ENCODE assay signal across 26 cellular contexts in the genomic region with DNA sequence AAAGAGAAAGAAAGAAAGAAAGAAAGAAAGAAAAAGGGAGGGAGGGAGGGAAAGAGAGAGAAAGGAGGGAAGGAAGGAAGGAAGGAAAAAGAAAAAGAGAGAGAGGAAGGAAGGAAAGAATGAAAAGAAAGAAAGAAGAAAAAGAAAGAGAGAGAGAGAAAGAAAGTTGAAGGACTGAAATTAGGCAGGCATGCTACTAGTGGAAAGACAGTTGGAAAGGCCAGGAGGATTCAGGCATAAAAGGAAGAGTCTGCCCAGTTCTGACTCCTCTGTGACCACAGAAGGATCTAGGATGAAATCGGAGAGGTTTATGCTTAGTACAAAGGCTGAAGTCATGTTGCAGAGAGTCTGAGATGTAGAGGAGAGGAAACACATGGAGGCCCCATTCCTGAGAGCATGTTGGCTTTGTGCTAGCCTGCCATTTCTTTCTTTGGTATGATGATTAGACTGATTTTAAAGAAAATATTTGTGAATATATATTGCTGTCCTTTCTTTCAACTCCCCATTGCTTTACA.
DNase-seq lines count a peak whose midpoint lies in the region; ATAC-seq, FAIRE-seq and TF ChIP-seq lines count a peak whose summit lies in the region.
"Had no signal": no experiment of that assay in that cellular context is flagged by ENCODE, and none has a peak within 500 bp of the region (broad histone marks: within the 10 kb centered on the region; RNA-seq: fewer than 3 reads in every experiment).

No MANE protein-coding gene starts in this region.

- DNase-seq in H54 (ENCODE audit: insufficient read length, low spot score), result no peak
- peak; percentile 36 to 71 for DNase-seq in SJCRH30
- no peak for DNase-seq in neuronal stem cell (ENCODE audit: low spot score)
- no peak for DNase-seq in activated naive CD4-positive, alpha-beta T cell (lab: John Stamatoyannopoulos, UW)
- no peak for DNase-seq in SKM-1 (lab: John Stamatoyannopoulos, UW; ENCODE audit: unreplicated experiment)
- DNase-seq: C1 segment of cervical spinal cord; CD4-positive, alpha-beta memory T cell; COR-L47; DMS53; GDM1; HCEC 1CT; Karpas-422; NCI-H1092 treated with DMSO at 0.1 percent for 48 hours; NCI-H1436; NCI-H187; NCI-H2081 treated with DMSO at 0.1 percent for 48 hours; NCI-H446 treated with DMSO at 0.1 percent for 48 hours; NCI-H526; NCI-H82; PC-9 had no signal

- no peak overlapping the region for H3K23ac ChIP-seq in neuronal stem cell (ENCODE audit: low read depth, low read length, poor library complexity)

- H3K36me3 ChIP-seq in SJCRH30 (no peaks in the 10 kb centered on the region), iPS-20b (ENCODE audit: insufficient read depth, low read depth, low read length) (no peaks in the 10 kb centered on the region), neuronal stem cell (replicated peaks in 1 of 2; ENCODE audit: control insufficient read depth in 2 of 2, insufficient read depth in 2 of 2, low read length in 2 of 2) (no peaks in the 10 kb centered on the region)
- H3K36me3 ChIP-seq: SJSA1 had no signal

- no peak overlapping the region for H3K4ac ChIP-seq in neuronal stem cell (ENCODE audit: low read length)

- no peak overlapping the region for H3K4me2 ChIP-seq in neuronal stem cell (ENCODE audit: insufficient read depth, low read length, poor library complexity, severe bottlenecking)
- H3K4me2 ChIP-seq: PC-9 had no signal

- H2AFZ ChIP-seq in neuronal stem cell (ENCODE audit: low read length), result peak overlapping the region; percentile 77
- H2AFZ ChIP-seq: PC-9 had no signal

- H2AK5ac ChIP-seq in neuronal stem cell (ENCODE audit: low read depth, low read length), result no peak overlapping the region

- ATAC-seq in HG03196 (IDR thresholded peaks at IDR 0.05; ENCODE audit: unreplicated experiment), result no peak
- ATAC-seq: GM12878, HepG2, Right ventricle myocardium inferior had no signal

- H3K4me3 ChIP-seq in SJCRH30 (no peak overlapping the region), iPS-20b (ENCODE audit: low read length) (no peak overlapping the region), neuronal stem cell (ENCODE audit: low read length in 2 of 2) (no peak overlapping the region)
- H3K4me3 ChIP-seq: GM12878, PC-9, SJSA1 had no signal

- no peak for TF ChIP-seq POLR2A in H54 (IDR thresholded peaks at IDR 0.05; ENCODE audit: low read depth, low read length)

- H3K79me1 ChIP-seq in neuronal stem cell (ENCODE audit: low read depth, low read length), result no peaks in the 10 kb centered on the region

- no peak overlapping the region for H2BK120ac ChIP-seq in neuronal stem cell (ENCODE audit: low read depth, low read length)

- H3K18ac ChIP-seq in neuronal stem cell (ENCODE audit: low read length), result no peak overlapping the region

- no peaks in the 10 kb centered on the region for H3K9me3 ChIP-seq in SJCRH30 (replicated peaks)
- H3K9me3 ChIP-seq in iPS-20b (ENCODE audit: insufficient read depth, low read depth, low read length), result no peaks in the 10 kb centered on the region
- H3K9me3 ChIP-seq in neuronal stem cell (replicated peaks in 1 of 2; ENCODE audit: control insufficient read depth in 2 of 2, insufficient read depth in 1 of 2, low read depth in 1 of 2, low read length in 2 of 2), result no peaks in the 10 kb centered on the region
- H3K9me3 ChIP-seq: SJSA1 had no signal

- H3K9ac ChIP-seq in iPS-20b (ENCODE audit: low read depth, low read length), result peak overlapping the region; percentile 23; the same call in 1 of the 2 replicates
- H3K9ac ChIP-seq in neuronal stem cell (ENCODE audit: low read depth, low read length, poor library complexity), result no peak overlapping the region

- no peak overlapping the region for H2BK15ac ChIP-seq in neuronal stem cell (ENCODE audit: low read length)

- no CpG with 5 or more reads among the region's 1 CpG for WGBS in neuronal stem cell (ENCODE audit: extremely low coverage in 2 of 2, insufficient read length in 2 of 2, insufficient replicate concordance in 1 of 2), 2 donors

- H4K8ac ChIP-seq in neuronal stem cell (ENCODE audit: low read depth, low read length), result no peak overlapping the region

- FAIRE-seq in H54 (lab: Jason Lieb, UNC), result peak; percentile 41
- FAIRE-seq: GM12878, HepG2 had no signal

- H3K27me3 ChIP-seq in SJCRH30 (no peaks in the 10 kb centered on the region), iPS-20b (ENCODE audit: insufficient read depth, low read length) (no peaks in the 10 kb centered on the region), neuronal stem cell (ENCODE audit: control insufficient read depth in 3 of 3, insufficient read depth in 3 of 3, low read depth in 1 of 3, low read length in 3 of 3) (no peaks in the 10 kb centered on the region)
- H3K27me3 ChIP-seq: SJSA1 had no signal

- H3K27ac ChIP-seq in SJCRH30 (no peak overlapping the region), iPS-20b (ENCODE audit: low read length) (no peak overlapping the region), neuronal stem cell (replicated peaks; ENCODE audit: low read length) (no peak overlapping the region)
- H3K27ac ChIP-seq: PC-9, SJSA1 had no signal

- H2BK5ac ChIP-seq in neuronal stem cell (ENCODE audit: low read length), result no peak overlapping the region

- 0 out of 2 replicates have a peak, but pooled peaks cover 2% of the 10 kb centered on the region for H3K4me1 ChIP-seq in SJCRH30
- peaks cover 29% of the 10 kb centered on the region; the same call in 1 of the 2 replicates for H3K4me1 ChIP-seq in iPS-20b (ENCODE audit: insufficient read depth, low read length)
- peaks cover 5 to 8% of the 10 kb centered on the region in 2 donors for H3K4me1 ChIP-seq in neuronal stem cell (ENCODE audit: control insufficient read depth in 2 of 2, insufficient read depth in 1 of 2, low read depth in 1 of 2, low read length in 2 of 2)
- H3K4me1 ChIP-seq: SJSA1 had no signal

- no peak overlapping the region for H4K91ac ChIP-seq in neuronal stem cell (ENCODE audit: low read depth, low read length, poor library complexity)

- no peak overlapping the region for H2BK12ac ChIP-seq in neuronal stem cell (ENCODE audit: low read length)

- H3K14ac ChIP-seq in neuronal stem cell (ENCODE audit: low read length), result no peak overlapping the region

Comparison
In these comparisons a context has a peak if more than half of its experiments do, and no peak if none do; other contexts are left out.
1. DNase-seq: peak in SJCRH30 (2 of 2); none in H54 (single experiment), neuronal stem cell (single experiment), activated naive CD4-positive, alpha-beta T cell (0 of 4) and SKM-1 (single experiment).